In the genomic region with DNA sequence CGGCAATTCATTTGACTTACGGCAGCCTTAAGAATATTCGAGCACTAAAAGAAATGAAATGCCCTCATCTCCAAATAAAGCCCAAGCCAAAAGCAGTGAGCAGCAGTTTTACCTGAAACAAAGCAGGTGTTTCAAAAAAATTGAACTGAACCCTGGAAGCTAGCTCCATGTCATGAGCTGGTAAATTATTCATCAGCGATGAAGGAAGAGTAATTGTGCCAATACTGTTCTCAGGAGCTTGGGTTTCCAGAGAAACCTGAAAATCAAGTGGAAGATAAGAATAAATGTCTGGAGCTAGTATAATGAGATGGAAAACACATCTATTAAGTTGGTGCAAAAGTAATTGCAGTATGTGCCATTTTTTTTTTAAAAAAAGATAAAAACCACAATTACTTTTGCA, we compare ENCODE assay signal across 8 cellular contexts.
"Had no signal": no experiment of that assay in that cellular context is flagged by ENCODE, and none has a peak within 500 bp of the region (broad histone marks: within the 10 kb centered on the region; RNA-seq: fewer than 3 reads in every experiment).

No MANE protein-coding gene starts in this region.

- ATAC-seq: GM12878 had no signal

- H3K4me3 ChIP-seq: GM12878 had no signal

- DNase-seq: GDM1, GF-D8 had no signal

- FAIRE-seq: G401.6, GM12878, GM12891, GM12892, GM18507, GM19239 had no signal
